Comparison of ENCODE assay signal across 2 cellular contexts in the genomic region with DNA sequence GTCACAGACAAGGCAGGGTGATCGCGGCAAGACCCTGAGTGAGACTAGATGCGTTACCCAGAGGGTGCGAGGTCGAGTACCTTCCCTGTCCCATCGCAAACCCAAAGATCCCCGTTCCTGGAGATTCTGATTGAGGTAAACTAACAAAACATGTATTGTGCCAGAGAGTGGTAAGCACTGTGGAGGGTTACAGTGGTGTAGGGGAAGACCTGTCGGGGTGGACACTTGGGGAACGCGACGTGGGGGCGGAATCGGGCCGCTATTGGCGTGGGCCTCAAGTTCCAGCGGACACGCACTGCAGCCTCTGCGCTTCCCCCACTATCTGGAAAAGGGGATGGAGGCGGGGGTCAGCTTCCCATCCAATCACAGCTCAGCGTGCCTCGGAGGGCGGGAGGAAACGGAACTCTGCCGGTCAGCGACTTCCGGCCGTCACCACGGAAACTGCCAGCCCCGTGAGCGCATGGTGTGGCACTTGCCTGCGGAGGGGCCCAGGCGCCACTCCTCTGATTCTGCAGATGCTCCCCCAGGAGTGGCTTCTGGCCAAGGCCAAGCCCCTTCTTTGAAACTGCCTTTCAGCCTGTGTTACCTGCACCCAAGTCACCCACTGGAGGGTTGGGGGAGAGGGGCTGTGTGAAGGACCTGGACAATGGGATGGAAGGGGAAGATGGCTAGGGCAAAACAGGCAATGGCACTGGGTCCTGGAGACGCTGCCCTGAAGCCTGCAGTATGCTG.
TF ChIP-seq lines count a peak whose summit lies in the region.

No MANE protein-coding gene starts in this region.

TF ChIP-seq in IMR-90, 13 proteins besides CTCF, POLR2A, EP300 and RAD21:
- TF ChIP-seq NFE2L2 (IDR thresholded peaks at IDR 0.05; ENCODE audit: low read depth, low read length) (no peak), FOS (IDR thresholded peaks at IDR 0.05; ENCODE audit: low read depth, low read length) (no peak), RCOR1 (IDR thresholded peaks at IDR 0.05; ENCODE audit: insufficient replicate concordance, low read length) (no peak), SMC3 (IDR thresholded peaks at IDR 0.05; ENCODE audit: low read depth, low read length) (no peak), RFX5 (IDR thresholded peaks at IDR 0.05; ENCODE audit: low read depth, low read length) (no peak), BHLHE40 (IDR thresholded peaks at IDR 0.05; ENCODE audit: low read depth, low read length) (no peak; the same call in 1 of the 2 replicates), CEBPB (IDR thresholded peaks at IDR 0.05; ENCODE audit: low read depth, low read length) (no peak), MAZ (IDR thresholded peaks at IDR 0.05; ENCODE audit: borderline replicate concordance, low read depth, low read length) (peak; percentile 89), MAFK (IDR thresholded peaks at IDR 0.05; ENCODE audit: low read depth, low read length) (no peak), MXI1 (IDR thresholded peaks at IDR 0.05; ENCODE audit: borderline replicate concordance, low read depth, low read length) (peak; percentile 73; the same call in 1 of the 2 replicates), ELK1 (IDR thresholded peaks at IDR 0.05; ENCODE audit: borderline replicate concordance, low read depth, low read length) (no peak), CHD1 (IDR thresholded peaks at IDR 0.05; ENCODE audit: low read depth, low read length) (peak; percentile 68; the same call in 1 of the 2 replicates)
- TF ChIP-seq, protein P1, sequence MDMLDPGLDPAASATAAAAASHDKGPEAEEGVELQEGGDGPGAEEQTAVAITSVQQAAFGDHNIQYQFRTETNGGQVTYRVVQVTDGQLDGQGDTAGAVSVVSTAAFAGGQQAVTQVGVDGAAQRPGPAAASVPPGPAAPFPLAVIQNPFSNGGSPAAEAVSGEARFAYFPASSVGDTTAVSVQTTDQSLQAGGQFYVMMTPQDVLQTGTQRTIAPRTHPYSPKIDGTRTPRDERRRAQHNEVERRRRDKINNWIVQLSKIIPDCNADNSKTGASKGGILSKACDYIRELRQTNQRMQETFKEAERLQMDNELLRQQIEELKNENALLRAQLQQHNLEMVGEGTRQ (IDR thresholded peaks at IDR 0.05; ENCODE audit: low read depth, low read length) = no peak; the same call in 1 of the 2 replicates

TF ChIP-seq in neural cell, 6 proteins besides CTCF, POLR2A, EP300 and RAD21:
- TF ChIP-seq TAF1 (IDR thresholded peaks at IDR 0.05; ENCODE audit: low read depth) (no peak), EZH2 (IDR thresholded peaks at IDR 0.05; ENCODE audit: borderline replicate concordance, insufficient read depth, low read length, poor library complexity, severe bottlenecking) (no peak), MXI1 (conservative IDR thresholded peaks at IDR 0.05; ENCODE audit: poor library complexity, severe bottlenecking) (peak; percentile 85), SMC3 (conservative IDR thresholded peaks at IDR 0.05; ENCODE audit: poor library complexity) (peak; percentile 42), POLR2AphosphoS5 (IDR thresholded peaks at IDR 0.05) (peak; percentile 51)
- TF ChIP-seq, protein P2, sequence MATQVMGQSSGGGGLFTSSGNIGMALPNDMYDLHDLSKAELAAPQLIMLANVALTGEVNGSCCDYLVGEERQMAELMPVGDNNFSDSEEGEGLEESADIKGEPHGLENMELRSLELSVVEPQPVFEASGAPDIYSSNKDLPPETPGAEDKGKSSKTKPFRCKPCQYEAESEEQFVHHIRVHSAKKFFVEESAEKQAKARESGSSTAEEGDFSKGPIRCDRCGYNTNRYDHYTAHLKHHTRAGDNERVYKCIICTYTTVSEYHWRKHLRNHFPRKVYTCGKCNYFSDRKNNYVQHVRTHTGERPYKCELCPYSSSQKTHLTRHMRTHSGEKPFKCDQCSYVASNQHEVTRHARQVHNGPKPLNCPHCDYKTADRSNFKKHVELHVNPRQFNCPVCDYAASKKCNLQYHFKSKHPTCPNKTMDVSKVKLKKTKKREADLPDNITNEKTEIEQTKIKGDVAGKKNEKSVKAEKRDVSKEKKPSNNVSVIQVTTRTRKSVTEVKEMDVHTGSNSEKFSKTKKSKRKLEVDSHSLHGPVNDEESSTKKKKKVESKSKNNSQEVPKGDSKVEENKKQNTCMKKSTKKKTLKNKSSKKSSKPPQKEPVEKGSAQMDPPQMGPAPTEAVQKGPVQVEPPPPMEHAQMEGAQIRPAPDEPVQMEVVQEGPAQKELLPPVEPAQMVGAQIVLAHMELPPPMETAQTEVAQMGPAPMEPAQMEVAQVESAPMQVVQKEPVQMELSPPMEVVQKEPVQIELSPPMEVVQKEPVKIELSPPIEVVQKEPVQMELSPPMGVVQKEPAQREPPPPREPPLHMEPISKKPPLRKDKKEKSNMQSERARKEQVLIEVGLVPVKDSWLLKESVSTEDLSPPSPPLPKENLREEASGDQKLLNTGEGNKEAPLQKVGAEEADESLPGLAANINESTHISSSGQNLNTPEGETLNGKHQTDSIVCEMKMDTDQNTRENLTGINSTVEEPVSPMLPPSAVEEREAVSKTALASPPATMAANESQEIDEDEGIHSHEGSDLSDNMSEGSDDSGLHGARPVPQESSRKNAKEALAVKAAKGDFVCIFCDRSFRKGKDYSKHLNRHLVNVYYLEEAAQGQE (IDR thresholded peaks at IDR 0.05; ENCODE audit: borderline replicate concordance) = peak; percentile 51
TF ChIP-seq in neural cell: peak in this region for 4.
